ENCODE assay signal across 10 cellular contexts in the genomic region with DNA sequence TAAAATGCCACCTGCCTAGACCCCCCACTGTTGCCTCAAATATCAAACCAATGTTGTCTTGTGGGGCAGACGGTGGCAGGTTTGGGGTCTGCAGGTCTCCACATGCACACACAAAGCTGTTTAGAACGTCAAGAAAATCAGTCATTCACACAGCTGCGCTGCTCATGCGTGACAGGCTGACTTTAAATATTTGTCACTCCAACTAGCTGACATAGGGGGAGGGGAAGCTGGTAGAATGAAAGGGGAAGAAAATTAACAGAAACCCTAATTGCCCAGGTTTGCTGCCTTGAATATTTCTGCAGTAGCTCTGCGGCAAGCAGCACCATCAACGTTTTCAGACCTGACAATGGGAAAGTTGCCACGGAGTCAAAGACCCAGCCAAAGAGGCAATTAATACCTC.
DNase-seq lines count a peak whose midpoint lies in the region; ATAC-seq and FAIRE-seq lines count a peak whose summit lies in the region.
"Had no signal": no experiment of that assay in that cellular context is flagged by ENCODE, and none has a peak within 500 bp of the region (broad histone marks: within the 10 kb centered on the region; RNA-seq: fewer than 3 reads in every experiment).

No MANE protein-coding gene starts in this region.

- peak; percentile 43 for DNase-seq in GM18507 (ENCODE audit: extremely low spot score, insufficient read length, low read depth)
- peak; percentile 81 for DNase-seq in NCI-H1105 treated with DMSO at 0.1 percent for 48 hours (lab: John Stamatoyannopoulos, UW)
- DNase-seq in islet precursor cell, result peak; percentile 20
- no peak for DNase-seq in NCI-H2196 (lab: John Stamatoyannopoulos, UW; ENCODE audit: unreplicated experiment)
- DNase-seq in activated CD8-positive, alpha-beta T cell treated with anti-CD3 and anti-CD28 coated beads, Interleukin-2, amount 10 ng/mL, durations not matched to agents 7 days and 5 days, result no peak
- DNase-seq in globus pallidus (ENCODE audit: low spot score), result no peak
- no peak for DNase-seq in effector memory CD8-positive, alpha-beta T cell
- DNase-seq: effector CD4-positive, alpha-beta T cell; substantia nigra had no signal

- CTCF ChIA-PET in activated CD8-positive, alpha-beta T cell treated with anti-CD3 and anti-CD28 coated beads, Interleukin-2, amount 10 ng/mL, durations not matched to agents 7 days and 5 days (lab: Charles Lee), result no interaction called here

- H3K4me3 Mint-ChIP-seq in activated CD8-positive, alpha-beta T cell treated with anti-CD3 and anti-CD28 coated beads, Interleukin-2, amount 10 ng/mL, durations not matched to agents 7 days and 5 days, result no peak overlapping the region
- H3K4me3 Mint-ChIP-seq in effector memory CD8-positive, alpha-beta T cell, result no peak overlapping the region

- peak; percentile 54 for ATAC-seq in HG02588 (IDR thresholded peaks at IDR 0.05; ENCODE audit: unreplicated experiment)
- ATAC-seq in activated CD8-positive, alpha-beta T cell treated with anti-CD3 and anti-CD28 coated beads, Interleukin-2, amount 10 ng/mL, durations not matched to agents 7 days and 5 days, result no peak
- no peak for ATAC-seq in effector memory CD8-positive, alpha-beta T cell (replicated peaks)

- no peak overlapping the region for H3K27ac Mint-ChIP-seq in activated CD8-positive, alpha-beta T cell treated with anti-CD3 and anti-CD28 coated beads, Interleukin-2, amount 10 ng/mL, durations not matched to agents 7 days and 5 days
- no peak overlapping the region for H3K27ac Mint-ChIP-seq in effector memory CD8-positive, alpha-beta T cell

- H3K27me3 Mint-ChIP-seq in activated CD8-positive, alpha-beta T cell treated with anti-CD3 and anti-CD28 coated beads, Interleukin-2, amount 10 ng/mL, durations not matched to agents 7 days and 5 days (ENCODE audit: low read depth), result peaks cover 49% of the 10 kb centered on the region
- peaks cover 69 to 89% of the 10 kb centered on the region in 2 donors for H3K27me3 Mint-ChIP-seq in effector memory CD8-positive, alpha-beta T cell

- H3K36me3 Mint-ChIP-seq in activated CD8-positive, alpha-beta T cell treated with anti-CD3 and anti-CD28 coated beads, Interleukin-2, amount 10 ng/mL, durations not matched to agents 7 days and 5 days (ENCODE audit: low read depth), result no peaks in the 10 kb centered on the region
- no peaks in the 10 kb centered on the region for H3K36me3 Mint-ChIP-seq in effector memory CD8-positive, alpha-beta T cell (ENCODE audit: insufficient read depth)

- H3K9me3 Mint-ChIP-seq in activated CD8-positive, alpha-beta T cell treated with anti-CD3 and anti-CD28 coated beads, Interleukin-2, amount 10 ng/mL, durations not matched to agents 7 days and 5 days (ENCODE audit: insufficient read depth), result no peaks in the 10 kb centered on the region
- no peaks in the 10 kb centered on the region for H3K9me3 Mint-ChIP-seq in effector memory CD8-positive, alpha-beta T cell

- H3K4me1 Mint-ChIP-seq in activated CD8-positive, alpha-beta T cell treated with anti-CD3 and anti-CD28 coated beads, Interleukin-2, amount 10 ng/mL, durations not matched to agents 7 days and 5 days (ENCODE audit: low read depth), result peaks cover 10% of the 10 kb centered on the region
- peaks cover 3 to 7% of the 10 kb centered on the region in 2 donors for H3K4me1 Mint-ChIP-seq in effector memory CD8-positive, alpha-beta T cell (ENCODE audit: low read depth in 2 of 2)

- POLR2A ChIA-PET in activated CD8-positive, alpha-beta T cell treated with anti-CD3 and anti-CD28 coated beads, Interleukin-2, amount 10 ng/mL, durations not matched to agents 7 days and 5 days (lab: Charles Lee), result interaction anchor here (0.6 kb wide), 1 partner anchor 55 kb away, joined by 3 read pairs; no protein-coding TSS in a partner anchor

- peak; percentile 91 for FAIRE-seq in GM18507 (lab: Jason Lieb, UNC)

Comparison
In these comparisons a context has a peak if more than half of its experiments do, and no peak if none do; other contexts are left out.
1. DNase-seq: peak in GM18507 (single experiment), NCI-H1105 treated with DMSO at 0.1 percent for 48 hours (single experiment) and islet precursor cell (single experiment); none in NCI-H2196 (single experiment), activated CD8-positive, alpha-beta T cell treated with anti-CD3 and anti-CD28 coated beads, Interleukin-2, amount 10 ng/mL, durations not matched to agents 7 days and 5 days (single experiment), globus pallidus (single experiment) and effector memory CD8-positive, alpha-beta T cell (0 of 3).